8 cellular contexts compared by ENCODE assay signal in the genomic region with DNA sequence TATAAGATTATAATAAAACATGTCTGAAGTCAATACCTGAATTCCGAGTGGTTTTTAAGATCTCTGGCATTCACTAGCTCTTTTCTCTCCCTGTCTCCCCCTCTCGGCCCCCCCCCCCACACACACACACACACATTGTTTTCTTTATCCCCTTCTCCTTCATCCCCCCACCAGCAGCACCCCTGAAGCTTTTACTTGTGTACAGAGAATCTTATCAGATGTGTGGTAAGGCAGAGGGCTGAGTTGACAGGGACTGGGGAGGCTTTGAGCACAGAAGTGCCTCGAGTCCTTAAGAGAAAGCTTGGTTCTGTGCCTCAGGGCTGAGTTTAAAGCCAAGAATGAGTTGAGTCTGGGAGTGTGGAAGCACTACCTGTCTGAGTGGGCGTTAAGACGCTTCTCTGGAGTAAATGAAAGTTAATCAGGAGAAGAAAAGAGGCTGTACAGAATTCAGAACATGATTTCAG.
A peak's percentile ranks its signal among the peaks of the same experiment; 100 is the strongest.
DNase-seq lines count a peak whose midpoint lies in the region; ATAC-seq lines count a peak whose summit lies in the region.

No MANE protein-coding gene starts in this region.

- DNase-seq in NCI-H1694 treated with DMSO at 0.1 percent for 48 hours (lab: John Stamatoyannopoulos, UW): peak; percentile 24
- DNase-seq in NCI-H1694 (lab: John Stamatoyannopoulos, UW): no peak
- peak; percentile 22 for DNase-seq in NCI-H226
- DNase-seq in activated naive CD4-positive, alpha-beta T cell treated with anti-CD3 and anti-CD28 coated beads, Interleukin-2, amount 50 U/mL, for 16 hours: peak; percentile 27

- H3K4me3 ChIP-seq in iPS-11a (ENCODE audit: low read depth, low read length) (peak overlapping the region; percentile 6), skin epidermis (peak overlapping the region; percentile 59 to 90 (median 69))

- H3K27ac ChIP-seq in skin epidermis: peak overlapping the region; percentile 59 to 93 (median 82)

- no peak for ATAC-seq in HG02588 (IDR thresholded peaks at IDR 0.05; ENCODE audit: unreplicated experiment)
- no peak for ATAC-seq in HG03571 (IDR thresholded peaks at IDR 0.05; ENCODE audit: unreplicated experiment)
